23 cellular contexts compared by ENCODE assay signal in the genomic region with DNA sequence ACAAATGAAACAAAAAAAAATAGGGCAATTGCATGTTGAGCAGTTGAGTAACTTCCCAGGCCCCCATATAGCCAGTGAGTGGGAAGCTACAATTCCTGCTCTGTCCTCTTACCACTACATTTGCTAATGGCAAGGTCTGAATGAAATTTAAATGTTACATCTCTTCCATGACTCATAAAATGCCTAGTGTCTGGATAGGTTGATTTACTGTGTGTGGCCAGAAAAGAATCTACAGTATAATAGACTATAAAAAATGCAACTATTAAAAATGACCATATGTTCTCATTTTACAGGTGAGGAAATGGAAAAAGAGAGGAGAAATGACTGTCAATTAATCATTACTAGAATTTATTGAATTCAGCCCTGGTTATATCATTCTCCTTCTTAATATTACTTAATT.
"Had no signal": no experiment of that assay in that cellular context is flagged by ENCODE, and none has a peak within 500 bp of the region (broad histone marks: within the 10 kb centered on the region; RNA-seq: fewer than 3 reads in every experiment).

No MANE protein-coding gene starts in this region.

- H3K4me3 Mint-ChIP-seq: activated CD4-positive, alpha-beta T cell treated with anti-CD3 and anti-CD28 coated beads, Interleukin-2, amount 10 ng/mL, durations not matched to agents 7 days and 5 days; activated CD8-positive, alpha-beta T cell treated with anti-CD3 and anti-CD28 coated beads, Interleukin-2, amount 10 ng/mL, durations not matched to agents 7 days and 5 days; activated naive CD4-positive, alpha-beta T cell treated with anti-CD3 and anti-CD28 coated beads, Interleukin-2, amount 10 ng/mL, durations not matched to agents 7 days and 5 days; activated T-cell treated with anti-CD3 and anti-CD28 coated beads, Interleukin-2, amount 50 U/mL, for 4 hours; dendritic cell treated with granulocyte-macrophage colony-stimulating factor and Interleukin-4, amounts not matched to agents 40 ng/mL and 50 ng/mL, for 4 days; nephron progenitor cell had no signal

- H3K27me3 ChIP-seq: cardiac muscle cell, tibial artery had no signal

- H3K9me3 ChIP-seq: tibial artery had no signal

- H3K36me3 Mint-ChIP-seq: activated naive CD4-positive, alpha-beta T cell treated with anti-CD3 and anti-CD28 coated beads, Interleukin-2, amount 10 ng/mL, durations not matched to agents 7 days and 5 days had no signal

- H3K27me3 Mint-ChIP-seq: activated CD4-positive, alpha-beta T cell treated with anti-CD3 and anti-CD28 coated beads, Interleukin-2, amount 10 ng/mL, durations not matched to agents 7 days and 5 days; activated naive CD4-positive, alpha-beta T cell treated with anti-CD3 and anti-CD28 coated beads, Interleukin-2, amount 10 ng/mL, durations not matched to agents 7 days and 5 days; dendritic cell treated with granulocyte-macrophage colony-stimulating factor and Interleukin-4, amounts not matched to agents 40 ng/mL and 50 ng/mL, for 4 days had no signal

- H3K27ac Mint-ChIP-seq: activated CD4-positive, alpha-beta T cell treated with anti-CD3 and anti-CD28 coated beads, Interleukin-2, amount 10 ng/mL, durations not matched to agents 7 days and 5 days; activated CD8-positive, alpha-beta T cell treated with anti-CD3 and anti-CD28 coated beads, Interleukin-2, amount 10 ng/mL, durations not matched to agents 7 days and 5 days; activated naive CD4-positive, alpha-beta T cell treated with anti-CD3 and anti-CD28 coated beads, Interleukin-2, amount 10 ng/mL, durations not matched to agents 7 days and 5 days; dendritic cell treated with granulocyte-macrophage colony-stimulating factor and Interleukin-4, amounts not matched to agents 40 ng/mL and 50 ng/mL, for 4 days; nephron progenitor cell had no signal

- ATAC-seq: activated CD4-positive, CD25-positive, alpha-beta regulatory T cell treated with anti-CD3 and anti-CD28 coated beads, Interleukin-2, amount 50 U/mL, for 24 hours; activated CD8-positive, alpha-beta T cell treated with anti-CD3 and anti-CD28 coated beads, Interleukin-2, amount 10 ng/mL, durations not matched to agents 7 days and 5 days; activated T-cell treated with anti-CD3 and anti-CD28 coated beads, Interleukin-2, amount 50 U/mL, for 4 hours; esophagus mucosa had no signal

- H3K36me3 ChIP-seq: cardiac muscle cell, tibial artery had no signal

- H3K27ac ChIP-seq: cardiac muscle cell, tibial artery had no signal

- DNase-seq: activated CD4-positive, alpha-beta T cell treated with anti-CD3 and anti-CD28 coated beads, Interleukin-2, amount 10 ng/mL, durations not matched to agents 7 days and 5 days; activated CD8-positive, alpha-beta memory T cell treated with anti-CD3 and anti-CD28 coated beads, Interleukin-2, amount 50 U/mL, for 4 hours; activated CD8-positive, alpha-beta T cell treated with anti-CD3 and anti-CD28 coated beads, Interleukin-2, amount 10 ng/mL, durations not matched to agents 7 days and 5 days; activated effector memory CD4-positive, alpha-beta T cell treated with Interleukin-2 at 50 U/mL for 16 hours; activated naive CD4-positive, alpha-beta T cell treated with anti-CD3 and anti-CD28 coated beads, Interleukin-2, amount 10 ng/mL, durations not matched to agents 7 days and 5 days; activated T-cell treated with anti-CD3 and anti-CD28 coated beads, Interleukin-2, amount 50 U/mL, for 4 hours; effector CD8-positive, alpha-beta T cell; glutamatergic neuron; hypothalamus; islet precursor cell; midbrain; nephron progenitor cell; nucleus accumbens; posterior cingulate gyrus; stimulated activated naive CD4-positive, alpha-beta T cell treated with Interleukin-2 at 50 U/mL for 16 hours; substantia nigra; T1000; tibial artery had no signal

- H3K4me3 ChIP-seq: cardiac muscle cell, lung, tibial artery had no signal

- H3K4me1 ChIP-seq: tibial artery had no signal

- H3K4me1 Mint-ChIP-seq: activated CD4-positive, alpha-beta T cell treated with anti-CD3 and anti-CD28 coated beads, Interleukin-2, amount 10 ng/mL, durations not matched to agents 7 days and 5 days; activated naive CD4-positive, alpha-beta T cell treated with anti-CD3 and anti-CD28 coated beads, Interleukin-2, amount 10 ng/mL, durations not matched to agents 7 days and 5 days; nephron progenitor cell had no signal
